Comparison of ENCODE assay signal across 2 cellular contexts in genomic region chr16:56370185-56370584, GRCh38.
TF ChIP-seq lines count a peak whose summit lies in the region.

No MANE protein-coding gene starts in this region.

TF ChIP-seq in liver, 16 proteins besides CTCF, POLR2A, EP300 and RAD21:
- TF ChIP-seq JUND (IDR thresholded peaks at IDR 0.05) = no peak
TF ChIP-seq in liver: peak in this region for 0.

TF ChIP-seq in HepG2, 621 proteins besides CTCF, POLR2A, EP300 and RAD21:
- TF ChIP-seq E2F5 (CRISPR knock-in tag; conservative IDR thresholded peaks at IDR 0.05) (no peak), HBP1 (CRISPR knock-in tag; IDR thresholded peaks at IDR 0.05; ENCODE audit: low read depth) (no peak), ZC3H13 (CRISPR knock-in tag; IDR thresholded peaks at IDR 0.05) (no peak), MIXL1 (CRISPR knock-in tag; IDR thresholded peaks at IDR 0.05) (no peak), MYNN (CRISPR knock-in tag; IDR thresholded peaks at IDR 0.05; ENCODE audit: low read depth) (no peak), ZBTB33 (CRISPR knock-in tag; IDR thresholded peaks at IDR 0.05) (no peak), ZNF670 (CRISPR knock-in tag; IDR thresholded peaks at IDR 0.05; ENCODE audit: borderline replicate concordance) (no peak), YEATS2 (CRISPR knock-in tag; IDR thresholded peaks at IDR 0.05; ENCODE audit: borderline replicate concordance) (no peak), FOXA1 (IDR thresholded peaks at IDR 0.05) (no peak), FOXA1 (CRISPR knock-in tag; IDR thresholded peaks at IDR 0.05) (no peak), ZNF282 (IDR thresholded peaks at IDR 0.05; ENCODE audit: partially characterized antibody) (no peak), ZBTB39 (CRISPR knock-in tag; IDR thresholded peaks at IDR 0.05) (no peak), NR3C1 (CRISPR knock-in tag; IDR thresholded peaks at IDR 0.05) (no peak), ZMAT3 (CRISPR knock-in tag; conservative IDR thresholded peaks at IDR 0.05) (no peak), ETS1 (CRISPR knock-in tag; IDR thresholded peaks at IDR 0.05) (no peak), TRAFD1 (CRISPR knock-in tag; IDR thresholded peaks at IDR 0.05; ENCODE audit: borderline replicate concordance) (no peak), HMG20B (CRISPR knock-in tag; conservative IDR thresholded peaks at IDR 0.05) (no peak)
